ENCODE assay signal across 1 cellular context in the genomic region with DNA sequence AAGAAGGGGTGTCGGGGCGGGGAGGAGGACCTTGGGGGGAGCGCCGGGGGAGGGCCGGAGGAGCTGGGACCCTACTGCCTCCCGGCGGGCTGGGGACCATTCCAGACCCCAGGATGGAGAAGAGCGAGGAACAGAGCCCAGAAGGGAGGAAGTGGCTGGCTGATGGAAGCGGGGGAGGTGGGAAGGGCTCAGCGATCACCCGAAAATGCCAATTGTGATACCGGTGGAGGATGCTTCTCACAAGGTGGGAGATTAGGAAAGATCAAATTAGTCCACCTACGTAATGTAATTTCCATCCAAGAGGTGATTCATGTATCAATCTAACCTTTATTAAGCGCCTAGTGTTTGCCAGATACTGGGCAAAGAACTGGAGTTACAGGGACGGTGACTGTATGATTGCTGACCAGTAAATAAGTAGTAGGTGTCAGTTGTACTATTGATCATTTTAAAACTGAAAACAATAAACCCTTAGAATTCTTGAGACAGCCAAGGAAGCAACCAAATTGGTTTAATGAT.
TF ChIP-seq lines count a peak whose summit lies in the region.

No MANE protein-coding gene starts in this region.

TF ChIP-seq in SK-N-SH, 30 proteins besides CTCF, POLR2A, EP300 and RAD21 (continued from another document):
- TF ChIP-seq FOXJ3 (CRISPR knock-in tag; IDR thresholded peaks at IDR 0.05) (no peak), JUND (IDR thresholded peaks at IDR 0.05) (no peak), TAF1 (IDR thresholded peaks at IDR 0.05; ENCODE audit: borderline replicate concordance, low read depth, low read length) (no peak), TCF12 (IDR thresholded peaks at IDR 0.05) (no peak)
TF ChIP-seq in SK-N-SH: peak in this region for 0.
